Comparison of ENCODE assay signal across 13 cellular contexts in the genomic region with DNA sequence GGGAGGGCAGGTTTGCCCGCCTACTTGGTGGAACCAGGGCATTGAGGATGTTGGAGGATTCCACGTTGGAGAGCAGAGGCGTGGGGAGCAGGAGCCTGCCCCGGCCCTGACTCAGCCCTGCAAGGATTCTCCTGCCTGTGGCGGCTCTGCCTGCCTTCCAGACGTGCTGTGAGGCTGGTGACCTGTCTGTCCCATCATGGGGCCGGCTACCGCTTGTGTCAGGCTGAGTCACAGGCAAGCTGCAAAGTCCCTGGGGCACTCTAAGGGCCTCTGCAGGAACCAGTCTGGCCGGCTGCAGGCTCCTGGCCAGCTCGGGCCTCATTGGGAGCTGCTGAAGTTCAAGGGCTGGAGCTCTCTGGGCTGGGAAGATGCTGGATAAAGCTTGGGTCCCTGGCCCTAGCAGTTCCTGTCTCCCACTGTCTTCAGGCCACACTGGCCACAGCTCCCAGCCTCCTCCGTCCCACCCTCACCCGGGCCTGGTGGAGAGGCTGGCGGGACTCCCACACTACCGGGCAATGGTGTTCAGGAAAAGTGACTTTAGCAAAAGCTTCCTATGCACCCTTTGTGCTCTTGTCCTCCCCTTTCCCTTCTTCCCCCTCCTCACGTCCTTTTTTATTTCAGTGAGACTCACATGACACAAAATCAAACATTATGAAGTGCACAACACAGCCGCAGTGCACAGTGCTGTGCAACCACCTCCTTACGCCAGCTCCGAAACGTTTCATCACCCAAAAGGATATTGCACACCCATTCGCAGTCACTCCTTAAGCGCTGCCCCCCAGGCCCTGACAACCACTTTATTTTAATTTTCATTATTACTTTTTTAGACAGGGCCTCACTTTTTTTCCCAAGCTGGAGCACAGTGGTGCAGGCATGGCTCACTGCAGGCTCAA. TPM values are rescaled to one million over a fixed set of nuclear protein-coding genes. Genes with fewer than 3 reads are reported as not detected.
A peak's percentile ranks its signal among the peaks of the same experiment; 100 is the strongest.
DNase-seq lines count a peak whose midpoint lies in the region; ATAC-seq and TF ChIP-seq lines count a peak whose summit lies in the region.
"Had no signal": no experiment of that assay in that cellular context is flagged by ENCODE, and none has a peak within 500 bp of the region (broad histone marks: within the 10 kb centered on the region; RNA-seq: fewer than 3 reads in every experiment).

No MANE protein-coding gene starts in this region.

- POLR2A ChIA-PET in IMR-90 (lab: Charles Lee; ENCODE audit: unreplicated experiment): no interaction called here

- no peak overlapping the region for H4K91ac ChIP-seq in IMR-90 (ENCODE audit: insufficient read depth, low read depth, low read length)

- H3K4me3 ChIP-seq in IMR-90 (ENCODE audit: insufficient read depth, low read depth, low read length) (no peak overlapping the region), brain microvascular endothelial cell (ENCODE audit: low read depth, low read length) (no peak overlapping the region), lower lobe of right lung (no peak overlapping the region), gastrocnemius medialis (no peak overlapping the region)
- H3K4me3 ChIP-seq: prostate gland had no signal

- H3K27me3 ChIP-seq in IMR-90 (ENCODE audit: control insufficient read depth, insufficient read depth, low read length) (peaks cover 4% of the 10 kb centered on the region; the same call in 1 of the 2 replicates), brain microvascular endothelial cell (replicated peaks) (no peaks in the 10 kb centered on the region), lower lobe of right lung (ENCODE audit: low read depth) (no peaks in the 10 kb centered on the region), gastrocnemius medialis (no peaks in the 10 kb centered on the region)

- no peaks in the 10 kb centered on the region for H4K20me1 ChIP-seq in IMR-90 (ENCODE audit: insufficient read depth, low read length)

- H3K27ac ChIP-seq in IMR-90 (ENCODE audit: insufficient read depth, low read length) (no peak overlapping the region), brain microvascular endothelial cell (peak overlapping the region; percentile 54), lower lobe of right lung (no peak overlapping the region), gastrocnemius medialis (no peak overlapping the region)
- H3K27ac ChIP-seq: prostate gland had no signal

- DNase-seq in Calu3: peak; percentile 90
- peak; percentile 84 for DNase-seq in IMR-90
- DNase-seq in brain microvascular endothelial cell: peak; percentile 89
- DNase-seq in lower lobe of right lung: no peak
- DNase-seq in gastrocnemius medialis: no peak
- no peak for DNase-seq in GDM1 (lab: John Stamatoyannopoulos, UW)
- DNase-seq in SW480 (ENCODE audit: low spot score): no peak
- DNase-seq: activated CD4-positive, alpha-beta T cell treated with anti-CD3 and anti-CD28 coated beads, Interleukin-2, amount 50 U/mL, for 1 hour; DMS79; NCI-H524 had no signal

- in situ Hi-C loops in IMR-90 (cut with MboI; ENCODE audit: low sequenced_read_pairs) (no loop called here), brain microvascular endothelial cell (cut with HindIII; ENCODE audit: low pct_ligation_motif_present, low sequenced_read_pairs) (no loop called here), gastrocnemius medialis (cut with MboI; ENCODE audit: low sequenced_read_pairs in 4 of 4) (no loop called here)

- no peaks in the 10 kb centered on the region for H3K9me3 Mint-ChIP-seq in Calu3 (ENCODE audit: low read depth, unreplicated experiment)

- TF ChIP-seq CTCF in Calu3 (IDR thresholded peaks at IDR 0.05; ENCODE audit: unreplicated experiment) (no peak), IMR-90 (conservative IDR thresholded peaks at IDR 0.05; ENCODE audit: low read depth, low read length) (no peak), brain microvascular endothelial cell (IDR thresholded peaks at IDR 0.05; ENCODE audit: low read depth, low read length, missing control alignments) (no peak), lower lobe of right lung (IDR thresholded peaks at IDR 0.05) (no peak), gastrocnemius medialis (IDR thresholded peaks at IDR 0.05 in 4 of 5, conservative IDR thresholded peaks at IDR 0.05 in 1 of 5) (no peak)

- H2BK120ac ChIP-seq in IMR-90 (ENCODE audit: low read depth, low read length): peak overlapping the region; percentile 45; the same call in 1 of the 2 replicates

- H2BK5ac ChIP-seq in IMR-90 (ENCODE audit: low read depth, low read length, poor library complexity, severe bottlenecking): no peak overlapping the region

- CTCF ChIA-PET in Calu3 (lab: Charles Lee) (interaction anchor here (1.0 kb wide), 1 partner anchor 21 kb away, joined by 3 read pairs; no protein-coding TSS in a partner anchor), IMR-90 (lab: Yijun Ruan, JAX) (interaction anchor here (0.5 kb wide), 1 partner anchor 132 kb away, joined by 3 read pairs; no protein-coding TSS in a partner anchor)

- H3K9me3 ChIP-seq in IMR-90 (ENCODE audit: control insufficient read depth, insufficient read depth, low read length): peaks cover 2% of the 10 kb centered on the region; the same call in 1 of the 2 replicates
- H3K9me3 ChIP-seq in lower lobe of right lung: no peaks in the 10 kb centered on the region
- H3K9me3 ChIP-seq in gastrocnemius medialis: no peaks in the 10 kb centered on the region
- H3K9me3 ChIP-seq: prostate gland had no signal

- peak overlapping the region; percentile 80 for H2AFZ ChIP-seq in IMR-90 (replicated peaks; ENCODE audit: low read length, poor library complexity)

- ATAC-seq in IMR-90 (ENCODE audit: low read depth) (peak; percentile 92), lower lobe of right lung (peak; percentile 58 to 75), gastrocnemius medialis (no peak), GM19023 (IDR thresholded peaks at IDR 0.05; ENCODE audit: unreplicated experiment) (no peak)

- no peaks in the 10 kb centered on the region for H3K36me3 ChIP-seq in IMR-90 (ENCODE audit: control insufficient read depth, insufficient read depth, low read length)
- no peaks in the 10 kb centered on the region for H3K36me3 ChIP-seq in brain microvascular endothelial cell (replicated peaks)
- no peaks in the 10 kb centered on the region for H3K36me3 ChIP-seq in lower lobe of right lung
- no peaks in the 10 kb centered on the region for H3K36me3 ChIP-seq in gastrocnemius medialis
- H3K36me3 ChIP-seq: prostate gland had no signal

- no peak overlapping the region for H3K56ac ChIP-seq in IMR-90 (ENCODE audit: extremely low read depth, insufficient read depth, low read length)

- H3K4me2 ChIP-seq in IMR-90 (ENCODE audit: low read depth, low read length): no peak overlapping the region

- WGBS in IMR-90 (ENCODE audit: extremely low coverage in 2 of 2, insufficient read length in 1 of 2), 2 experiments: 66% methylated on average over 13 of the region's 21 CpGs; no CpG with 5 or more reads in 1 of the 2 experiments

- no peak overlapping the region for H3K4me3 Mint-ChIP-seq in Calu3 (ENCODE audit: low read depth, unreplicated experiment)
- H3K4me3 Mint-ChIP-seq: brain had no signal

- H2AK5ac ChIP-seq in IMR-90 (ENCODE audit: low read depth, low read length): peak overlapping the region; percentile 10; the same call in 1 of the 2 replicates

- H4K8ac ChIP-seq in IMR-90 (ENCODE audit: low read depth in 2 of 2, low read length in 2 of 2): peak overlapping the region in 1 of 2 experiments; percentile 37; a peak in 2 of 4 replicates

- H3K23ac ChIP-seq in IMR-90 (ENCODE audit: low read depth, low read length): no peak overlapping the region

- dilution Hi-C loops in IMR-90 (cut with HindIII; ENCODE audit: low sequenced_read_pairs, unreplicated experiment): no loop called here

- no peak for TF ChIP-seq RAD21 in IMR-90 (IDR thresholded peaks at IDR 0.05; ENCODE audit: low read length)

- intact Hi-C loops in Calu3 (cut with micrococcal nuclease; ENCODE audit: unreplicated experiment): no loop called here
- intact Hi-C loops in IMR-90 (cut with micrococcal nuclease): no loop called here
- intact Hi-C loops in lower lobe of right lung (cut with DNase I): no loop called here
- intact Hi-C loops in gastrocnemius medialis (cut with DNase I; ENCODE audit: low total_unique reads): no loop called here

- H3K9ac ChIP-seq in IMR-90 (ENCODE audit: low read depth, low read length): no peak overlapping the region

- no peak overlapping the region for H2BK15ac ChIP-seq in IMR-90 (ENCODE audit: low read depth, low read length)

- peaks cover 4% of the 10 kb centered on the region; the same call in 1 of the 2 replicates for H3K4me1 ChIP-seq in IMR-90 (ENCODE audit: control insufficient read depth, insufficient read depth, low read length)
- no peaks in the 10 kb centered on the region for H3K4me1 ChIP-seq in lower lobe of right lung
- H3K4me1 ChIP-seq in gastrocnemius medialis: no peaks in the 10 kb centered on the region
- H3K4me1 ChIP-seq: prostate gland had no signal

- H3K14ac ChIP-seq in IMR-90 (replicated peaks; ENCODE audit: low read depth, low read length): no peak overlapping the region

- no peaks in the 10 kb centered on the region for H3K36me3 Mint-ChIP-seq in Calu3 (ENCODE audit: insufficient read depth, unreplicated experiment)
- H3K36me3 Mint-ChIP-seq: brain had no signal

- H3K27ac Mint-ChIP-seq in Calu3 (ENCODE audit: unreplicated experiment): peak overlapping the region; percentile 49
- H3K27ac Mint-ChIP-seq: brain had no signal

- no peak overlapping the region for H2BK20ac ChIP-seq in IMR-90 (ENCODE audit: low read depth, low read length)

- BruUV-seq in Calu3 (replicated peaks; lab: Mats Ljungman, UMichigan): no TSS peak
- no TSS peak for BruUV-seq in IMR-90 (replicated peaks; lab: Mats Ljungman, UMichigan)

- no peaks in the 10 kb centered on the region for H3K79me1 ChIP-seq in IMR-90 (ENCODE audit: low read depth in 1 of 2, low read length in 2 of 2)

- H3K4me1 Mint-ChIP-seq in Calu3 (ENCODE audit: low read depth, unreplicated experiment): peaks cover 29% of the 10 kb centered on the region
- H3K4me1 Mint-ChIP-seq: brain had no signal

- no peak overlapping the region; the same call in 1 of the 2 replicates for H3K18ac ChIP-seq in IMR-90 (ENCODE audit: low read depth, low read length)

- H4K5ac ChIP-seq in IMR-90 (ENCODE audit: low read depth, low read length): no peak overlapping the region

- TF ChIP-seq POLR2A in IMR-90 (IDR thresholded peaks at IDR 0.05; ENCODE audit: low read depth, low read length) (no peak), gastrocnemius medialis (IDR thresholded peaks at IDR 0.05) (no peak)

- peaks cover 5% of the 10 kb centered on the region for H3K9me1 ChIP-seq in IMR-90 (ENCODE audit: insufficient read depth, low read length)

- H3K27me3 Mint-ChIP-seq in Calu3 (ENCODE audit: unreplicated experiment): no peaks in the 10 kb centered on the region

- peak overlapping the region; percentile 19 for H3K4ac ChIP-seq in IMR-90 (ENCODE audit: low read depth, low read length)

- H2AK9ac ChIP-seq in IMR-90 (replicated peaks; ENCODE audit: low read depth, low read length, poor library complexity): peak overlapping the region; percentile 4

RNA-seq across cellular contexts. Expression of a gene that starts 22.0 kb away (rescaled TPM):
- total RNA-seq in Calu3 (2022) (48.7 and 48.9 TPM in 2 replicates), IMR-90 (2012; rRNA removed) (1.8 and 1.9 TPM in 2 replicates), lower lobe of right lung (32.2 TPM), gastrocnemius medialis (10 to 100 TPM; 27.9 to 81.2 (median 48.6) TPM)
- polyA plus RNA-seq in IMR-90 (2012; rRNA removed): 19.2 and 20.0 TPM in 2 replicates
- polyA plus RNA-seq in IMR-90 (2012; cell fraction: cytosol; rRNA removed): 7.8 and 17.2 TPM in 2 replicates
- polyA plus RNA-seq in IMR-90 (2012; cell fraction: nucleus; rRNA removed; ENCODE audit: low replicate concordance): 80.3 and 166 TPM in 2 replicates

RNA-seq across cellular contexts. Expression of a gene that starts 44.2 kb away (rescaled TPM):
- total RNA-seq in Calu3 (2022): 0.61 and 1.4 TPM in 2 replicates
- total RNA-seq in IMR-90 (2012; rRNA removed): 1.4 and 1.7 TPM in 2 replicates
- 11.8 and 15.9 TPM in 2 replicates for polyA plus RNA-seq in IMR-90 (2012; rRNA removed)
- polyA plus RNA-seq in IMR-90 (2012; cell fraction: cytosol; rRNA removed): 11.7 and 17.3 TPM in 2 replicates
- 14.0 and 49.8 TPM in 2 replicates for polyA plus RNA-seq in IMR-90 (2012; cell fraction: nucleus; rRNA removed; ENCODE audit: low replicate concordance)
- total RNA-seq in lower lobe of right lung: 2.5 TPM
- total RNA-seq in gastrocnemius medialis: 1 to 10 TPM in 2 of 4 donors, under 1 TPM in 1, not detected in 1; 0.75 to 1.6 (median 1.4) TPM

RNA-seq across cellular contexts. Expression of a gene that starts 56.7 kb away (rescaled TPM):
- total RNA-seq in Calu3 (2022): 81.3 and 95.5 TPM in 2 replicates
- total RNA-seq in IMR-90 (2012; rRNA removed): 11.4 and 14.0 TPM in 2 replicates
- 33.1 and 36.7 TPM in 2 replicates for polyA plus RNA-seq in IMR-90 (2012; rRNA removed)
- 28.6 and 35.9 TPM in 2 replicates for polyA plus RNA-seq in IMR-90 (2012; cell fraction: cytosol; rRNA removed)
- polyA plus RNA-seq in IMR-90 (2012; cell fraction: nucleus; rRNA removed; ENCODE audit: low replicate concordance): 86.5 and 151 TPM in 2 replicates
- 19.1 TPM for total RNA-seq in lower lobe of right lung
- 10 to 100 TPM; 10.4 to 29.0 (median 12.2) TPM for total RNA-seq in gastrocnemius medialis

Comparison
In these comparisons a context has a peak if more than half of its experiments do, and no peak if none do; other contexts are left out.
1. DNase-seq: peak in Calu3 (single experiment), IMR-90 (single experiment) and brain microvascular endothelial cell (single experiment); none in lower lobe of right lung (single experiment), gastrocnemius medialis (0 of 2), GDM1 (single experiment) and SW480 (single experiment).
2. ATAC-seq: peak in IMR-90 (single experiment) and lower lobe of right lung (2 of 2); none in gastrocnemius medialis (0 of 2) and GM19023 (single experiment).